1 cellular context compared by ENCODE assay signal in the genomic region with DNA sequence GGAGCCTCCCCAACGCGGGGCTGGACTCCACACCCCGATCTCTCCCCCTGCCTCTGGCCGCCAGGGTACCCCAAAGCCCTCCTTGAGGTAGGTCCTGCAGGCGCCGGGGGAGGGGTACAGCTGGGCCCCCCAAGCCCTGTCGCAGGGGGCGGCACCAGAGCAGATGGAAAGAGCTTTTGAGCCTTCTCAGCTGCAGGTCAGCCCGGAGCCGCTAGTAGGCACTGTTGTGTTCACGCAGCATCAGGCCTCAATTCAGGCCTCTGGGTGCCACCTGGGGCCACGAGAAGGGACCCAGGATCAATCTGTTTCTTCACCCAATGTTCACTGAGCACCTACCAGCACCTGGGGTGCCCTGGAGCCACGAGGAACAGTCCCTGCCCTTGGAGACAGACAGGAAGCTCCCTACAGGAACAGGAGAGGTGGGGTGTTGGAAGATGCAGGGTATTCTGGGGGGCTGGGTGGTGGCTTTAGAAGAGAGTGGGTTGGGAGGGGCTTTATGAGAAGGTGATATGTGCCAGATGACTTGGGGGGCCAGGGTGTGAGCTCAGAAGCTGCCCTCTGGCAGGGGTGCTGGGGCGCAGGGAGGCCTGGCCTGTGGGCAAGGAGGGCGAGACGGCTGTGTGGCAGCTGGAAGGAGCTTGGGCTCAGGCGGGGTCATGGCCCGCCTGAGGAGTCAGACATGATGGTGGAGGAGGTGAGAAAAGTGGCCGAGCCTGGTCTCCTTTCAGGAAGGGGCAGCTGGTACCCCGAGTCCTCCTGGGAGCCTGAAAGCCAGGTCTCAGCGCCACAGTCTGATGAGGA.
TF ChIP-seq lines count a peak whose summit lies in the region.

No MANE protein-coding gene starts in this region.

TF ChIP-seq in HepG2, 621 proteins besides CTCF, POLR2A, EP300 and RAD21 (continued from another document and continues in another):
- TF ChIP-seq, protein P1, sequence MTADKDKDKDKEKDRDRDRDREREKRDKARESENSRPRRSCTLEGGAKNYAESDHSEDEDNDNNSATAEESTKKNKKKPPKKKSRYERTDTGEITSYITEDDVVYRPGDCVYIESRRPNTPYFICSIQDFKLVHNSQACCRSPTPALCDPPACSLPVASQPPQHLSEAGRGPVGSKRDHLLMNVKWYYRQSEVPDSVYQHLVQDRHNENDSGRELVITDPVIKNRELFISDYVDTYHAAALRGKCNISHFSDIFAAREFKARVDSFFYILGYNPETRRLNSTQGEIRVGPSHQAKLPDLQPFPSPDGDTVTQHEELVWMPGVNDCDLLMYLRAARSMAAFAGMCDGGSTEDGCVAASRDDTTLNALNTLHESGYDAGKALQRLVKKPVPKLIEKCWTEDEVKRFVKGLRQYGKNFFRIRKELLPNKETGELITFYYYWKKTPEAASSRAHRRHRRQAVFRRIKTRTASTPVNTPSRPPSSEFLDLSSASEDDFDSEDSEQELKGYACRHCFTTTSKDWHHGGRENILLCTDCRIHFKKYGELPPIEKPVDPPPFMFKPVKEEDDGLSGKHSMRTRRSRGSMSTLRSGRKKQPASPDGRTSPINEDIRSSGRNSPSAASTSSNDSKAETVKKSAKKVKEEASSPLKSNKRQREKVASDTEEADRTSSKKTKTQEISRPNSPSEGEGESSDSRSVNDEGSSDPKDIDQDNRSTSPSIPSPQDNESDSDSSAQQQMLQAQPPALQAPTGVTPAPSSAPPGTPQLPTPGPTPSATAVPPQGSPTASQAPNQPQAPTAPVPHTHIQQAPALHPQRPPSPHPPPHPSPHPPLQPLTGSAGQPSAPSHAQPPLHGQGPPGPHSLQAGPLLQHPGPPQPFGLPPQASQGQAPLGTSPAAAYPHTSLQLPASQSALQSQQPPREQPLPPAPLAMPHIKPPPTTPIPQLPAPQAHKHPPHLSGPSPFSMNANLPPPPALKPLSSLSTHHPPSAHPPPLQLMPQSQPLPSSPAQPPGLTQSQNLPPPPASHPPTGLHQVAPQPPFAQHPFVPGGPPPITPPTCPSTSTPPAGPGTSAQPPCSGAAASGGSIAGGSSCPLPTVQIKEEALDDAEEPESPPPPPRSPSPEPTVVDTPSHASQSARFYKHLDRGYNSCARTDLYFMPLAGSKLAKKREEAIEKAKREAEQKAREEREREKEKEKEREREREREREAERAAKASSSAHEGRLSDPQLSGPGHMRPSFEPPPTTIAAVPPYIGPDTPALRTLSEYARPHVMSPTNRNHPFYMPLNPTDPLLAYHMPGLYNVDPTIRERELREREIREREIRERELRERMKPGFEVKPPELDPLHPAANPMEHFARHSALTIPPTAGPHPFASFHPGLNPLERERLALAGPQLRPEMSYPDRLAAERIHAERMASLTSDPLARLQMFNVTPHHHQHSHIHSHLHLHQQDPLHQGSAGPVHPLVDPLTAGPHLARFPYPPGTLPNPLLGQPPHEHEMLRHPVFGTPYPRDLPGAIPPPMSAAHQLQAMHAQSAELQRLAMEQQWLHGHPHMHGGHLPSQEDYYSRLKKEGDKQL (CRISPR knock-in tag; IDR thresholded peaks at IDR 0.05; ENCODE audit: low read depth), result no peak
- TF ChIP-seq ZNF605 (CRISPR knock-in tag; IDR thresholded peaks at IDR 0.05), result peak; percentile 31; the same call in 1 of the 2 replicates
- 0 out of 2 replicates have a peak, but pooled peaks have one; percentile 45 for TF ChIP-seq NFATC3 (CRISPR knock-in tag; IDR thresholded peaks at IDR 0.05)
- TF ChIP-seq, protein P2, sequence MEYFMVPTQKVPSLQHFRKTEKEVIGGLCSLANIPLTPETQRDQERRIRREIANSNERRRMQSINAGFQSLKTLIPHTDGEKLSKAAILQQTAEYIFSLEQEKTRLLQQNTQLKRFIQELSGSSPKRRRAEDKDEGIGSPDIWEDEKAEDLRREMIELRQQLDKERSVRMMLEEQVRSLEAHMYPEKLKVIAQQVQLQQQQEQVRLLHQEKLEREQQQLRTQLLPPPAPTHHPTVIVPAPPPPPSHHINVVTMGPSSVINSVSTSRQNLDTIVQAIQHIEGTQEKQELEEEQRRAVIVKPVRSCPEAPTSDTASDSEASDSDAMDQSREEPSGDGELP (IDR thresholded peaks at IDR 0.05; ENCODE audit: borderline replicate concordance, low read depth), result peak; percentile 61; the same call in 1 of the 2 replicates
- TF ChIP-seq MAZ (IDR thresholded peaks at IDR 0.05; ENCODE audit: borderline replicate concordance, low read depth, low read length), result 0 out of 2 replicates have a peak, but pooled peaks have one; percentile 10
- peak; percentile 51; the same call in 1 of the 2 replicates for TF ChIP-seq MAZ (CRISPR knock-in tag; IDR thresholded peaks at IDR 0.05; ENCODE audit: low read depth)
- TF ChIP-seq, protein P3, sequence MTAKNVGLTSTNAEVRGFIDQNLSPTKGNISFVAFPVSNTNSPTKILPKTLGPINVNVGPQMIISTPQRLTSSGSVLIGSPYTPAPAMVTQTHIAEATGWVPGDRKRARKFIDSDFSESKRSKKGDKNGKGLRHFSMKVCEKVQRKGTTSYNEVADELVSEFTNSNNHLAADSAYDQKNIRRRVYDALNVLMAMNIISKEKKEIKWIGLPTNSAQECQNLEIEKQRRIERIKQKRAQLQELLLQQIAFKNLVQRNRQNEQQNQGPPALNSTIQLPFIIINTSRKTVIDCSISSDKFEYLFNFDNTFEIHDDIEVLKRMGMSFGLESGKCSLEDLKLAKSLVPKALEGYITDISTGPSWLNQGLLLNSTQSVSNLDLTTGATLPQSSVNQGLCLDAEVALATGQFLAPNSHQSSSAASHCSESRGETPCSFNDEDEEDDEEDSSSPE (CRISPR knock-in tag; IDR thresholded peaks at IDR 0.05), result peak; percentile 3; the same call in 1 of the 2 replicates
- peak; percentile 33; the same call in 1 of the 2 replicates for TF ChIP-seq ZNF607 (CRISPR knock-in tag; IDR thresholded peaks at IDR 0.05; ENCODE audit: borderline replicate concordance)
- peak in 1 of 2 experiments; percentile 66; a peak in 1 of 4 replicates for TF ChIP-seq KLF16 (CRISPR knock-in tag; IDR thresholded peaks at IDR 0.05)
- TF ChIP-seq KLF15 (CRISPR knock-in tag; IDR thresholded peaks at IDR 0.05; ENCODE audit: borderline replicate concordance), result 0 out of 2 replicates have a peak, but pooled peaks have one; percentile 46
- peak; percentile 73; the same call in 1 of the 2 replicates for TF ChIP-seq ZBTB7A (CRISPR knock-in tag; IDR thresholded peaks at IDR 0.05)
- TF ChIP-seq, protein P4, sequence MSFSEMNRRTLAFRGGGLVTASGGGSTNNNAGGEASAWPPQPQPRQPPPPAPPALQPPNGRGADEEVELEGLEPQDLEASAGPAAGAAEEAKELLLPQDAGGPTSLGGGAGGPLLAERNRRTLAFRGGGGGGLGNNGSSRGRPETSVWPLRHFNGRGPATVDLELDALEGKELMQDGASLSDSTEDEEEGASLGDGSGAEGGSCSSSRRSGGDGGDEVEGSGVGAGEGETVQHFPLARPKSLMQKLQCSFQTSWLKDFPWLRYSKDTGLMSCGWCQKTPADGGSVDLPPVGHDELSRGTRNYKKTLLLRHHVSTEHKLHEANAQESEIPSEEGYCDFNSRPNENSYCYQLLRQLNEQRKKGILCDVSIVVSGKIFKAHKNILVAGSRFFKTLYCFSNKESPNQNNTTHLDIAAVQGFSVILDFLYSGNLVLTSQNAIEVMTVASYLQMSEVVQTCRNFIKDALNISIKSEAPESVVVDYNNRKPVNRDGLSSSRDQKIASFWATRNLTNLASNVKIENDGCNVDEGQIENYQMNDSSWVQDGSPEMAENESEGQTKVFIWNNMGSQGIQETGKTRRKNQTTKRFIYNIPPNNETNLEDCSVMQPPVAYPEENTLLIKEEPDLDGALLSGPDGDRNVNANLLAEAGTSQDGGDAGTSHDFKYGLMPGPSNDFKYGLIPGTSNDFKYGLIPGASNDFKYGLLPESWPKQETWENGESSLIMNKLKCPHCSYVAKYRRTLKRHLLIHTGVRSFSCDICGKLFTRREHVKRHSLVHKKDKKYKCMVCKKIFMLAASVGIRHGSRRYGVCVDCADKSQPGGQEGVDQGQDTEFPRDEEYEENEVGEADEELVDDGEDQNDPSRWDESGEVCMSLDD (CRISPR knock-in tag; IDR thresholded peaks at IDR 0.05; ENCODE audit: borderline replicate concordance), result 0 out of 2 replicates have a peak, but pooled peaks have one; percentile 18
- peak; percentile 54; the same call in 1 of the 2 replicates for TF ChIP-seq ZNF333 (CRISPR knock-in tag; IDR thresholded peaks at IDR 0.05; ENCODE audit: borderline replicate concordance)
- no peak for TF ChIP-seq SMYD3 (CRISPR knock-in tag; IDR thresholded peaks at IDR 0.05)
- TF ChIP-seq ARNT (IDR thresholded peaks at IDR 0.05), result no peak
- TF ChIP-seq ZNF136 (CRISPR knock-in tag; IDR thresholded peaks at IDR 0.05; ENCODE audit: low read depth), result peak; percentile 59; the same call in 1 of the 2 replicates
- TF ChIP-seq, protein P5, sequence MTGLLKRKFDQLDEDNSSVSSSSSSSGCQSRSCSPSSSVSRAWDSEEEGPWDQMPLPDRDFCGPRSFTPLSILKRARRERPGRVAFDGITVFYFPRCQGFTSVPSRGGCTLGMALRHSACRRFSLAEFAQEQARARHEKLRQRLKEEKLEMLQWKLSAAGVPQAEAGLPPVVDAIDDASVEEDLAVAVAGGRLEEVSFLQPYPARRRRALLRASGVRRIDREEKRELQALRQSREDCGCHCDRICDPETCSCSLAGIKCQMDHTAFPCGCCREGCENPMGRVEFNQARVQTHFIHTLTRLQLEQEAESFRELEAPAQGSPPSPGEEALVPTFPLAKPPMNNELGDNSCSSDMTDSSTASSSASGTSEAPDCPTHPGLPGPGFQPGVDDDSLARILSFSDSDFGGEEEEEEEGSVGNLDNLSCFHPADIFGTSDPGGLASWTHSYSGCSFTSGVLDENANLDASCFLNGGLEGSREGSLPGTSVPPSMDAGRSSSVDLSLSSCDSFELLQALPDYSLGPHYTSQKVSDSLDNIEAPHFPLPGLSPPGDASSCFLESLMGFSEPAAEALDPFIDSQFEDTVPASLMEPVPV (CRISPR knock-in tag; IDR thresholded peaks at IDR 0.05), result peak; percentile 47; the same call in 1 of the 2 replicates
- TF ChIP-seq KMT2B (CRISPR knock-in tag; IDR thresholded peaks at IDR 0.05), result 0 out of 2 replicates have a peak, but pooled peaks have one; percentile 26
- TF ChIP-seq, protein P6, sequence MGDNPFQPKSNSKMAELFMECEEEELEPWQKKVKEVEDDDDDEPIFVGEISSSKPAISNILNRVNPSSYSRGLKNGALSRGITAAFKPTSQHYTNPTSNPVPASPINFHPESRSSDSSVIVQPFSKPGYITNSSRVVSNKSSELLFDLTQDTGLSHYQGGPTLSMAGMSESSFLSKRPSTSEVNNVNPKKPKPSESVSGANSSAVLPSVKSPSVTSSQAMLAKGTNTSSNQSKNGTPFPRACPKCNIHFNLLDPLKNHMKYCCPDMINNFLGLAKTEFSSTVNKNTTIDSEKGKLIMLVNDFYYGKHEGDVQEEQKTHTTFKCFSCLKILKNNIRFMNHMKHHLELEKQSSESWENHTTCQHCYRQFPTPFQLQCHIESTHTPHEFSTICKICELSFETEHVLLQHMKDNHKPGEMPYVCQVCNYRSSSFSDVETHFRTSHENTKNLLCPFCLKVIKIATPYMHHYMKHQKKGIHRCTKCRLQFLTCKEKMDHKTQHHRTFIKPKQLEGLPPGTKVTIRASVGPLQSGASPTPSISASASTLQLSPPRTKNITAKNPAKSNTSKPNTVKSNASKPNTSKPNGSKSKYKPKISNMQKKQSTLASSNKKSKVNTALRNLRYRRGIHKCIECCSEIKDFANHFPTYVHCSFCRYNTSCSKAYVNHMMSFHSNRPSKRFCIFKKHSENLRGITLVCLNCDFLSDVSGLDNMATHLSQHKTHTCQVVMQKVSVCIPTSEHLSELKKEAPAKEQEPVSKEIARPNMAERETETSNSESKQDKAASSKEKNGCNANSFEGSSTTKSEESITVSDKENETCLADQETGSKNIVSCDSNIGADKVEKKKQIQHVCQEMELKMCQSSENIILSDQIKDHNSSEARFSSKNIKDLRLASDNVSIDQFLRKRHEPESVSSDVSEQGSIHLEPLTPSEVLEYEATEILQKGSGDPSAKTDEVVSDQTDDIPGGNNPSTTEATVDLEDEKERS (CRISPR knock-in tag; IDR thresholded peaks at IDR 0.05), result peak; percentile 0; the same call in 1 of the 2 replicates
- peak; percentile 72 for TF ChIP-seq SMC3 (IDR thresholded peaks at IDR 0.05; ENCODE audit: low read length)
- TF ChIP-seq ZNF556 (CRISPR knock-in tag; IDR thresholded peaks at IDR 0.05; ENCODE audit: borderline replicate concordance), result 0 out of 2 replicates have a peak, but pooled peaks have one; percentile 8
- TF ChIP-seq, protein P7, sequence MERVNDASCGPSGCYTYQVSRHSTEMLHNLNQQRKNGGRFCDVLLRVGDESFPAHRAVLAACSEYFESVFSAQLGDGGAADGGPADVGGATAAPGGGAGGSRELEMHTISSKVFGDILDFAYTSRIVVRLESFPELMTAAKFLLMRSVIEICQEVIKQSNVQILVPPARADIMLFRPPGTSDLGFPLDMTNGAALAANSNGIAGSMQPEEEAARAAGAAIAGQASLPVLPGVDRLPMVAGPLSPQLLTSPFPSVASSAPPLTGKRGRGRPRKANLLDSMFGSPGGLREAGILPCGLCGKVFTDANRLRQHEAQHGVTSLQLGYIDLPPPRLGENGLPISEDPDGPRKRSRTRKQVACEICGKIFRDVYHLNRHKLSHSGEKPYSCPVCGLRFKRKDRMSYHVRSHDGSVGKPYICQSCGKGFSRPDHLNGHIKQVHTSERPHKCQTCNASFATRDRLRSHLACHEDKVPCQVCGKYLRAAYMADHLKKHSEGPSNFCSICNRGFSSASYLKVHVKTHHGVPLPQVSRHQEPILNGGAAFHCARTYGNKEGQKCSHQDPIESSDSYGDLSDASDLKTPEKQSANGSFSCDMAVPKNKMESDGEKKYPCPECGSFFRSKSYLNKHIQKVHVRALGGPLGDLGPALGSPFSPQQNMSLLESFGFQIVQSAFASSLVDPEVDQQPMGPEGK (CRISPR knock-in tag; IDR thresholded peaks at IDR 0.05), result peak; percentile 92
- TF ChIP-seq TOPORS (CRISPR knock-in tag; IDR thresholded peaks at IDR 0.05), result 0 out of 2 replicates have a peak, but pooled peaks have one; percentile 35
- peak; percentile 25; the same call in 1 of the 2 replicates for TF ChIP-seq FOSL2 (CRISPR knock-in tag; IDR thresholded peaks at IDR 0.05)
- peak; percentile 89; the same call in 1 of the 2 replicates for TF ChIP-seq SMAD1 (CRISPR knock-in tag; IDR thresholded peaks at IDR 0.05; ENCODE audit: borderline replicate concordance, low read depth)
- TF ChIP-seq ZNF747 (CRISPR knock-in tag; IDR thresholded peaks at IDR 0.05; ENCODE audit: borderline replicate concordance), result 0 out of 2 replicates have a peak, but pooled peaks have one; percentile 19
- TF ChIP-seq ZMYM4 (CRISPR knock-in tag; IDR thresholded peaks at IDR 0.05), result 0 out of 2 replicates have a peak, but pooled peaks have one; percentile 5
- peak; percentile 61; the same call in 1 of the 2 replicates for TF ChIP-seq SALL1 (CRISPR knock-in tag; IDR thresholded peaks at IDR 0.05)
- TF ChIP-seq KDM5B (CRISPR knock-in tag; IDR thresholded peaks at IDR 0.05; ENCODE audit: borderline replicate concordance), result peak; percentile 46; the same call in 1 of the 2 replicates
- TF ChIP-seq RARA (CRISPR knock-in tag; IDR thresholded peaks at IDR 0.05), result no peak
- TF ChIP-seq ZNF354B (CRISPR knock-in tag; IDR thresholded peaks at IDR 0.05), result no peak
- TF ChIP-seq ISL2 (CRISPR knock-in tag; IDR thresholded peaks at IDR 0.05), result 0 out of 2 replicates have a peak, but pooled peaks have one; percentile 28
- peak; percentile 76; the same call in 1 of the 2 replicates for TF ChIP-seq ZNF572 (CRISPR knock-in tag; IDR thresholded peaks at IDR 0.05)
- TF ChIP-seq ZNF501 (CRISPR knock-in tag; IDR thresholded peaks at IDR 0.05), result peak; percentile 72
- TF ChIP-seq ZFP37 (CRISPR knock-in tag; IDR thresholded peaks at IDR 0.05; ENCODE audit: borderline replicate concordance), result no peak
- TF ChIP-seq MED1 (CRISPR knock-in tag; IDR thresholded peaks at IDR 0.05), result peak; percentile 62; the same call in 1 of the 2 replicates
- 0 out of 2 replicates have a peak, but pooled peaks have one; percentile 10 for TF ChIP-seq ZNF790 (CRISPR knock-in tag; IDR thresholded peaks at IDR 0.05; ENCODE audit: borderline replicate concordance)
